Comparison of ENCODE assay signal across 20 cellular contexts in genomic region chr3:52446042-52446441, GRCh38. TPM values are rescaled to one million over a fixed set of nuclear protein-coding genes. Genes with fewer than 3 reads are reported as not detected.
DNase-seq lines count a peak whose midpoint lies in the region; ATAC-seq and TF ChIP-seq lines count a peak whose summit lies in the region.
"Had no signal": no experiment of that assay in that cellular context is flagged by ENCODE, and none has a peak within 500 bp of the region (broad histone marks: within the 10 kb centered on the region; RNA-seq: fewer than 3 reads in every experiment).

No MANE protein-coding gene starts in this region.

- H3K27ac Mint-ChIP-seq in endodermal cell, result no peak overlapping the region
- H3K27ac Mint-ChIP-seq: CD8-positive, alpha-beta T cell; GM23338 had no signal

- no peak overlapping the region for H3K9ac ChIP-seq in endodermal cell (ENCODE audit: extremely low read depth, low read length, poor library complexity, severe bottlenecking)

- no peaks in the 10 kb centered on the region for H3K36me3 Mint-ChIP-seq in endodermal cell (ENCODE audit: low read depth)
- H3K36me3 Mint-ChIP-seq: CD8-positive, alpha-beta T cell had no signal

- H3K4me1 ChIP-seq in heart right ventricle (peaks cover 3 to 52% (median 17%) of the 10 kb centered on the region in 9 donors), endodermal cell (ENCODE audit: control insufficient read depth, insufficient read depth, low read length) (peaks cover 2% of the 10 kb centered on the region), spleen (peaks cover 0 to 24% (median 17%) of the 10 kb centered on the region in 6 donors)
- H3K4me1 ChIP-seq in effector memory CD4-positive, alpha-beta T cell (ENCODE audit: control insufficient read depth, insufficient read depth, low read length, poor library complexity, severe bottlenecking), result peaks cover 3% of the 10 kb centered on the region

- H3K4me3 Mint-ChIP-seq in endodermal cell, result no peak overlapping the region
- H3K4me3 Mint-ChIP-seq: CD8-positive, alpha-beta T cell; GM23338 had no signal

- H3K4me3 ChIP-seq in heart right ventricle, result no peak overlapping the region
- no peak overlapping the region for H3K4me3 ChIP-seq in endodermal cell (ENCODE audit: low read length)
- no peak overlapping the region for H3K4me3 ChIP-seq in spleen
- H3K4me3 ChIP-seq in effector memory CD4-positive, alpha-beta T cell (ENCODE audit: insufficient read depth, low read depth, low read length, poor library complexity, severe bottlenecking), result no peak overlapping the region
- H3K4me3 ChIP-seq: GM23338, SJSA1 had no signal

- DNase-seq in heart right ventricle (no peak), left cardiac atrium (no peak), M059J (ENCODE audit: low read depth) (peak; percentile 5), endodermal cell (peak; percentile 59), spleen (peak; percentile 50), putamen (ENCODE audit: low spot score) (no peak)
- DNase-seq in effector memory CD4-positive, alpha-beta T cell, result no peak
- DNase-seq: 8988T; AML-193; CD8-positive, alpha-beta T cell; Karpas-422; NCI-H1694 treated with DMSO at 0.1 percent for 48 hours; NCI-H2081 treated with DMSO at 0.1 percent for 48 hours; NCI-H2171 treated with DMSO at 0.1 percent for 48 hours; NCI-H524 treated with DMSO at 0.1 percent for 48 hours; NCI-H82; OCI-M1 had no signal

- no peaks in the 10 kb centered on the region for H3K9me3 ChIP-seq in heart right ventricle
- H3K9me3 ChIP-seq in endodermal cell (ENCODE audit: control insufficient read depth, low read length), result no peaks in the 10 kb centered on the region
- no peaks in the 10 kb centered on the region for H3K9me3 ChIP-seq in spleen
- no peaks in the 10 kb centered on the region for H3K9me3 ChIP-seq in effector memory CD4-positive, alpha-beta T cell (ENCODE audit: control insufficient read depth, low read length)
- H3K9me3 ChIP-seq: SJSA1 had no signal

- intact Hi-C loops in heart right ventricle (cut with DNase I) (loop anchor here in 3 of 10 donors (2.0 kb wide), 1 partner anchor 17 kb away; no protein-coding TSS in a partner anchor), left cardiac atrium (cut with DNase I) (no loop called here), spleen (cut with DNase I; ENCODE audit: low total_unique reads) (no loop called here)

- H3K27me3 Mint-ChIP-seq in endodermal cell (ENCODE audit: insufficient read depth), result no peaks in the 10 kb centered on the region

- no peaks in the 10 kb centered on the region for H3K27me3 ChIP-seq in heart right ventricle
- H3K27me3 ChIP-seq in endodermal cell (ENCODE audit: control insufficient read depth, insufficient read depth, low read length, poor library complexity, severe bottlenecking), result no peaks in the 10 kb centered on the region
- H3K27me3 ChIP-seq in spleen (replicated peaks in 1 of 7), result no peaks in the 10 kb centered on the region
- H3K27me3 ChIP-seq in effector memory CD4-positive, alpha-beta T cell (replicated peaks; ENCODE audit: control insufficient read depth, insufficient read depth, low read length, poor library complexity, severe bottlenecking), result no peaks in the 10 kb centered on the region
- H3K27me3 ChIP-seq: SJSA1 had no signal

- H3K36me3 ChIP-seq in heart right ventricle, result peaks cover 0 to 7% (median 0%) of the 10 kb centered on the region in 9 donors
- peaks cover 6% of the 10 kb centered on the region for H3K36me3 ChIP-seq in endodermal cell (ENCODE audit: control insufficient read depth, insufficient read depth, low read length)
- H3K36me3 ChIP-seq in spleen, result no peaks in the 10 kb centered on the region
- H3K36me3 ChIP-seq in effector memory CD4-positive, alpha-beta T cell (ENCODE audit: control insufficient read depth, insufficient read depth, low read length), result no peaks in the 10 kb centered on the region
- H3K36me3 ChIP-seq: SJSA1 had no signal

- ATAC-seq in heart right ventricle, result peak in 1 of 8 donors; percentile 1
- no peak for ATAC-seq in left cardiac atrium
- ATAC-seq: CD8-positive, alpha-beta T cell had no signal

- H3K27ac ChIP-seq in heart right ventricle (peak overlapping the region in 6 of 10 donors; percentile 28 to 68 (median 38)), endodermal cell (ENCODE audit: low read depth, low read length) (no peak overlapping the region), spleen (no peak overlapping the region)
- no peak overlapping the region for H3K27ac ChIP-seq in effector memory CD4-positive, alpha-beta T cell (ENCODE audit: insufficient read depth, low read length, poor library complexity, severe bottlenecking)
- H3K27ac ChIP-seq: SJSA1 had no signal

- TF ChIP-seq CTCF in heart right ventricle (IDR thresholded peaks at IDR 0.05) (no peak), endodermal cell (conservative IDR thresholded peaks at IDR 0.05) (peak; percentile 22), spleen (IDR thresholded peaks at IDR 0.05 in 8 of 11, conservative IDR thresholded peaks at IDR 0.05 in 3 of 11) (no peak)

- TF ChIP-seq POLR2A in spleen (IDR thresholded peaks at IDR 0.05), result no peak

- 87 to 95% methylated on average over 4 of the region's 4 CpGs for WGBS in heart right ventricle, 2 donors
- WGBS in endodermal cell (ENCODE audit: insufficient coverage in 1 of 2, insufficient read length in 1 of 2), 2 experiments, result 80 to 89% methylated on average over 1 to 4 of the region's 4 CpGs
- WGBS in spleen, 5 donors, result 82 to 94% (median 90%) methylated on average over 3 to 4 of the region's 4 CpGs

- H3K9me3 Mint-ChIP-seq in endodermal cell, result no peaks in the 10 kb centered on the region
- H3K9me3 Mint-ChIP-seq: CD8-positive, alpha-beta T cell; GM23338 had no signal

- H3K4me1 Mint-ChIP-seq in endodermal cell, result peaks cover 5% of the 10 kb centered on the region

RNA-seq across cellular contexts. Expression of gene SEMA3G, which starts 1.1 kb away (rescaled TPM):
- total RNA-seq in heart right ventricle (10 to 100 TPM in 9 of 10 donors, 1 to 10 TPM in 1; 8.3 to 17.8 (median 16.2) TPM), left cardiac atrium (10 to 100 TPM; 13.7 to 19.9 TPM), endodermal cell (1 to 10 TPM; 2.5 to 8.6 TPM), spleen (10 to 100 TPM in 5 of 7 donors, 1 to 10 TPM in 2; 7.9 to 20.2 (median 10.8) TPM)
- polyA plus RNA-seq in heart right ventricle (10 to 100 TPM; 12.1 to 13.1 TPM), spleen (1 to 10 TPM; 1.0 to 7.8 (median 3.5) TPM)
- 0.07 TPM in 1 of 2 replicates, not detected in the other for total RNA-seq in M059J (2014; rRNA removed; shearing (Covaris generic))
- polyA plus RNA-seq in endodermal cell (2013, experiment 1 of 2), result 1.9 TPM
- polyA plus RNA-seq in endodermal cell (2013, experiment 2 of 2), result 1.5 TPM
- polyA plus RNA-seq: AG04450 had no signal

RNA-seq across cellular contexts. Expression of gene TNNC1, which starts 7.8 kb away (rescaled TPM):
- 1,000 to 10,000 TPM; 6,035 to 9,296 (median 8,226) TPM for total RNA-seq in heart right ventricle
- polyA plus RNA-seq in heart right ventricle, result over 10,000 TPM in 1 of 2 donors, 1,000 to 10,000 TPM in 1; 9,937 to 18,066 TPM
- 1,000 to 10,000 TPM; 2,841 to 3,233 TPM for total RNA-seq in left cardiac atrium
- not detected in 2 replicates for total RNA-seq in M059J (2014; rRNA removed; shearing (Covaris generic))
- 10 to 100 TPM; 44.8 to 64.6 TPM for total RNA-seq in endodermal cell
- polyA plus RNA-seq in endodermal cell (2013, experiment 1 of 2), result 30.4 TPM
- polyA plus RNA-seq in endodermal cell (2013, experiment 2 of 2), result 36.1 TPM
- 1 to 10 TPM in 6 of 7 donors, under 1 TPM in 1; 0.74 to 2.2 (median 1.6) TPM for total RNA-seq in spleen
- 1 to 10 TPM; 2.2 to 5.8 (median 4.4) TPM for polyA plus RNA-seq in spleen

RNA-seq across cellular contexts. Expression of gene NISCH, which starts 9.4 kb away (rescaled TPM):
- 10 to 100 TPM; 35.3 to 56.3 (median 41.9) TPM for total RNA-seq in heart right ventricle
- 10 to 100 TPM; 24.0 to 53.6 TPM for polyA plus RNA-seq in heart right ventricle
- total RNA-seq in left cardiac atrium, result 10 to 100 TPM; 45.9 to 49.0 TPM
- total RNA-seq in M059J (2014; rRNA removed; shearing (Covaris generic)), result 8.9 and 15.8 TPM in 2 replicates
- 100 to 1,000 TPM; 151 to 156 TPM for total RNA-seq in endodermal cell
- 124 TPM for polyA plus RNA-seq in endodermal cell (2013, experiment 1 of 2)
- polyA plus RNA-seq in endodermal cell (2013, experiment 2 of 2), result 99.4 TPM
- 10 to 100 TPM; 72.5 to 92.7 (median 86.2) TPM for total RNA-seq in spleen
- 10 to 100 TPM; 18.9 to 45.1 (median 41.7) TPM for polyA plus RNA-seq in spleen

RNA-seq across cellular contexts. Expression of gene PHF7, which starts 35.6 kb away (rescaled TPM):
- total RNA-seq in heart right ventricle, result 10 to 100 TPM; 11.5 to 26.3 (median 22.4) TPM
- 1 to 10 TPM; 1.9 to 6.0 TPM for polyA plus RNA-seq in heart right ventricle
- total RNA-seq in left cardiac atrium, result 10 to 100 TPM; 13.1 to 16.0 TPM
- 0.94 and 5.5 TPM in 2 replicates for total RNA-seq in M059J (2014; rRNA removed; shearing (Covaris generic))
- total RNA-seq in endodermal cell, result 10 to 100 TPM; 10.9 to 12.7 TPM
- 15.3 TPM for polyA plus RNA-seq in endodermal cell (2013, experiment 1 of 2)
- polyA plus RNA-seq in endodermal cell (2013, experiment 2 of 2), result 17.0 TPM
- total RNA-seq in spleen, result 10 to 100 TPM in 1 of 7 donors, 1 to 10 TPM in 6; 4.4 to 14.2 (median 8.6) TPM
- 1 to 10 TPM; 4.6 to 7.3 (median 4.8) TPM for polyA plus RNA-seq in spleen

RNA-seq across cellular contexts. Expression of gene BAP1, which starts 36.2 kb away (rescaled TPM):
- total RNA-seq in heart right ventricle (10 to 100 TPM; 37.1 to 58.2 (median 46.1) TPM), left cardiac atrium (10 to 100 TPM; 52.6 to 62.4 TPM), endodermal cell (100 to 1,000 TPM in 1 of 2 donors, 10 to 100 TPM in 1; 94.5 to 100 TPM), spleen (10 to 100 TPM; 68.1 to 82.8 (median 72.8) TPM)
- polyA plus RNA-seq in heart right ventricle (10 to 100 TPM; 50.6 to 51.6 TPM), spleen (10 to 100 TPM; 44.4 to 73.7 (median 72.8) TPM)
- 46.8 and 51.8 TPM in 2 replicates for total RNA-seq in M059J (2014; rRNA removed; shearing (Covaris generic))
- polyA plus RNA-seq in endodermal cell (2013, experiment 1 of 2), result 80.1 TPM
- polyA plus RNA-seq in endodermal cell (2013, experiment 2 of 2), result 71.0 TPM

Comparison
In these comparisons a context has a peak if more than half of its experiments do, and no peak if none do; other contexts are left out.
1. DNase-seq: peak in M059J (single experiment), endodermal cell (single experiment) and spleen (single experiment); none in heart right ventricle (0 of 2), left cardiac atrium (single experiment), effector memory CD4-positive, alpha-beta T cell (0 of 3) and putamen (single experiment).
2. H3K27ac ChIP-seq: peak in heart right ventricle (6 of 10); none in endodermal cell (single experiment), spleen (0 of 8) and effector memory CD4-positive, alpha-beta T cell (single experiment).
3. RNA of gene TNNC1, which starts 7.8 kb away (total RNA-seq): 6,035 to 9,296 TPM in heart right ventricle and 2,841 to 3,233 TPM in left cardiac atrium; 44.8 to 64.6 TPM in endodermal cell, 0.74 to 2.2 TPM in spleen and not detected in M059J; every median in the first group is over 10 times any median in the second.